ENCODE assay signal across 8 cellular contexts in genomic region chr2:70190086-70190412, GRCh38. TPM values are rescaled to one million over a fixed set of nuclear protein-coding genes. Genes with fewer than 3 reads are reported as not detected.
DNase-seq lines count a peak whose midpoint lies in the region; ATAC-seq lines count a peak whose summit lies in the region.

No MANE protein-coding gene starts in this region.

- peak overlapping the region; percentile 88 for H3K4me3 Mint-ChIP-seq in activated CD8-positive, alpha-beta memory T cell treated with anti-CD3 and anti-CD28 coated beads, Interleukin-2, amount 10 ng/mL, durations not matched to agents 7 days and 5 days

- H3K36me3 Mint-ChIP-seq in activated CD8-positive, alpha-beta memory T cell treated with anti-CD3 and anti-CD28 coated beads, Interleukin-2, amount 10 ng/mL, durations not matched to agents 7 days and 5 days: peaks cover 5% of the 10 kb centered on the region

- DNase-seq in EH (ENCODE audit: low read depth) (peak; percentile 54), HT-29 (ENCODE audit: low spot score) (peak; percentile 65), fibroblast of gingiva (ENCODE audit: low read depth) (peak; percentile 45), occipital lobe (lab: John Stamatoyannopoulos, UW) (peak; percentile 21), cortex of kidney (lab: John Stamatoyannopoulos, UW) (no peak), putamen (ENCODE audit: low spot score) (no peak)
- DNase-seq in activated CD8-positive, alpha-beta memory T cell treated with anti-CD3 and anti-CD28 coated beads, Interleukin-2, amount 10 ng/mL, durations not matched to agents 7 days and 5 days: no peak

- ATAC-seq in GM21367 (IDR thresholded peaks at IDR 0.05; ENCODE audit: unreplicated experiment): peak; percentile 14
- ATAC-seq in activated CD8-positive, alpha-beta memory T cell treated with anti-CD3 and anti-CD28 coated beads, Interleukin-2, amount 10 ng/mL, durations not matched to agents 7 days and 5 days: peak; percentile 5

- peak overlapping the region; percentile 93 for H3K27ac Mint-ChIP-seq in activated CD8-positive, alpha-beta memory T cell treated with anti-CD3 and anti-CD28 coated beads, Interleukin-2, amount 10 ng/mL, durations not matched to agents 7 days and 5 days

- CTCF ChIA-PET in activated CD8-positive, alpha-beta memory T cell treated with anti-CD3 and anti-CD28 coated beads, Interleukin-2, amount 10 ng/mL, durations not matched to agents 7 days and 5 days (lab: Charles Lee): interaction anchor here (1.1 to 2.9 kb wide), 5 partner anchors 23 to 112 kb away, joined by 3 to 14 read pairs (median 6); partner anchors contain the start of genes FAM136A and PCYOX1

- H3K9me3 Mint-ChIP-seq in activated CD8-positive, alpha-beta memory T cell treated with anti-CD3 and anti-CD28 coated beads, Interleukin-2, amount 10 ng/mL, durations not matched to agents 7 days and 5 days (ENCODE audit: low read depth): no peaks in the 10 kb centered on the region

- no peaks in the 10 kb centered on the region for H3K27me3 Mint-ChIP-seq in activated CD8-positive, alpha-beta memory T cell treated with anti-CD3 and anti-CD28 coated beads, Interleukin-2, amount 10 ng/mL, durations not matched to agents 7 days and 5 days

- H3K4me1 Mint-ChIP-seq in activated CD8-positive, alpha-beta memory T cell treated with anti-CD3 and anti-CD28 coated beads, Interleukin-2, amount 10 ng/mL, durations not matched to agents 7 days and 5 days: peaks cover 20% of the 10 kb centered on the region

RNA-seq across cellular contexts. Expression of gene C2orf42, which starts 0.8 kb away (rescaled TPM):
- 7.0 and 10.5 TPM in 2 replicates for total RNA-seq in HT-29 (2014; rRNA removed; shearing (Covaris generic))
- total RNA-seq in activated CD8-positive, alpha-beta memory T cell treated with anti-CD3 and anti-CD28 coated beads, Interleukin-2, amount 10 ng/mL, durations not matched to agents 7 days and 5 days: 10 to 100 TPM; 26.6 to 28.6 TPM
- total RNA-seq in occipital lobe: 32.0 TPM

RNA-seq across cellular contexts. Expression of gene TIA1, which starts 58.4 kb away (rescaled TPM):
- 49.8 and 73.9 TPM in 2 replicates for total RNA-seq in HT-29 (2014; rRNA removed; shearing (Covaris generic))
- 100 to 1,000 TPM; 131 to 151 TPM for total RNA-seq in activated CD8-positive, alpha-beta memory T cell treated with anti-CD3 and anti-CD28 coated beads, Interleukin-2, amount 10 ng/mL, durations not matched to agents 7 days and 5 days
- total RNA-seq in occipital lobe: 461 TPM

Comparison
In these comparisons a context has a peak if more than half of its experiments do, and no peak if none do; other contexts are left out.
1. DNase-seq: peak in EH (single experiment), HT-29 (single experiment), fibroblast of gingiva (single experiment) and occipital lobe (single experiment); none in activated CD8-positive, alpha-beta memory T cell treated with anti-CD3 and anti-CD28 coated beads, Interleukin-2, amount 10 ng/mL, durations not matched to agents 7 days and 5 days (single experiment), cortex of kidney (single experiment) and putamen (single experiment).